In the genomic region with DNA sequence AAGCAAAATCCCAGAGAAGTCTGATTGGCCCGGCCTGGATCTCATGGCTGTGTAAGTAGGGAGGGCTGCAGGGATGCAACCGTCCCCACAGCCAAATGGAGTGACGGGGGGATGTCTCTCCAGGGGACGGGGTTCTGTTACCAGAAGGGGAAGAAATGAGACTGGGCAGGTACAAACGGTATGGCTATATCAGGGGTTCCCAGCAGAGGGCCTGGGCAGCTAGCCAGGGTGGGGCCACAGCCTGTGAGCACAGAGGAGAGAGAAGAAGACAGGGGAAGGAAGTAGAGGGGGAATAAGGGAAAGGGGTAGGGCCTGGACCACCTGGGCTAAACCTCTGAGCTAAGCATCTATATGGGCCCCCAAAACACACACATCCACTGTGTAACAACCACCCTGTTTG, we compare ENCODE assay signal across 29 cellular contexts. TPM values are rescaled to one million over a fixed set of nuclear protein-coding genes. Genes with fewer than 3 reads are reported as not detected.
"Had no signal": no experiment of that assay in that cellular context is flagged by ENCODE, and none has a peak within 500 bp of the region (broad histone marks: within the 10 kb centered on the region; RNA-seq: fewer than 3 reads in every experiment).

No MANE protein-coding gene starts in this region.

- H3K36me3 ChIP-seq: ascending aorta, Peyer's patch, SJSA1, WERI-Rb-1 had no signal

- H3K4me1 ChIP-seq: ascending aorta, body of pancreas, Peyer's patch, SJSA1 had no signal

- H3K27ac ChIP-seq: ascending aorta, body of pancreas, Peyer's patch, SJSA1, WERI-Rb-1 had no signal

- DNase-seq: activated CD4-positive, alpha-beta memory T cell treated with anti-CD3 and anti-CD28 coated beads for 36 hours; activated CD4-positive, alpha-beta T cell treated with anti-CD3 and anti-CD28 coated beads, Interleukin-2, amount 10 ng/mL, durations not matched to agents 7 days and 5 days; activated CD8-positive, alpha-beta memory T cell treated with anti-CD3 and anti-CD28 coated beads for 24 hours; activated effector memory CD4-positive, alpha-beta T cell treated with anti-CD3 and anti-CD28 coated beads, Interleukin-2, amount 50 U/mL, for 16 hours; activated naive CD4-positive, alpha-beta T cell treated with Interleukin-2 at 50 U/mL for 16 hours; activated naive CD8-positive, alpha-beta T cell treated with anti-CD3 and anti-CD28 coated beads, Interleukin-2, amount 50 U/mL, for 24 hours; activated T-cell treated with anti-CD3 and anti-CD28 coated beads, Interleukin-2, amount 50 U/mL, for 4 hours; amniotic stem cell; body of pancreas; central memory CD4-positive, alpha-beta T cell; NCI-H1048; NCI-H1417; NCI-H1930; NCI-H2171; NCI-H2227 treated with DMSO at 0.1 percent for 48 hours; NCI-H446 treated with DMSO at 0.1 percent for 48 hours; NCI-H524 treated with DMSO at 0.1 percent for 48 hours; NCI-H774; NK-92 treated with Interleukin-12 subunit alpha and Interleukin-12 subunit beta, amount 100 ng/mL, for 24 hours; Peyer's patch; SHP77; T-helper 9 cell; WERI-Rb-1 had no signal

- H3K27ac Mint-ChIP-seq: activated CD4-positive, alpha-beta memory T cell treated with anti-CD3 and anti-CD28 coated beads for 36 hours; activated CD4-positive, alpha-beta T cell treated with anti-CD3 and anti-CD28 coated beads, Interleukin-2, amount 10 ng/mL, durations not matched to agents 7 days and 5 days; activated naive CD4-positive, alpha-beta T cell treated with anti-CD3 and anti-CD28 coated beads, Interleukin-2, amount 50 U/mL, for 72 hours; activated naive CD8-positive, alpha-beta T cell treated with anti-CD3 and anti-CD28 coated beads, Interleukin-2, amount 50 U/mL, for 24 hours; T-helper 1 cell treated with Interleukin-12 subunit alpha and Interleukin-12 subunit beta and Interleukin-4 antibody, amounts not matched to agents 30 μg/mL and 1 μg/mL, for 36 hours had no signal

- H3K4me1 Mint-ChIP-seq: activated CD4-positive, alpha-beta T cell treated with anti-CD3 and anti-CD28 coated beads, Interleukin-2, amount 10 ng/mL, durations not matched to agents 7 days and 5 days; activated naive CD8-positive, alpha-beta T cell treated with anti-CD3 and anti-CD28 coated beads, Interleukin-2, amount 50 U/mL, for 24 hours had no signal

- H3K4me3 Mint-ChIP-seq: activated CD4-positive, alpha-beta memory T cell treated with anti-CD3 and anti-CD28 coated beads for 36 hours; activated CD4-positive, alpha-beta T cell treated with anti-CD3 and anti-CD28 coated beads, Interleukin-2, amount 10 ng/mL, durations not matched to agents 7 days and 5 days; activated naive CD8-positive, alpha-beta T cell treated with anti-CD3 and anti-CD28 coated beads, Interleukin-2, amount 50 U/mL, for 24 hours; activated T-cell treated with anti-CD3 and anti-CD28 coated beads, Interleukin-2, amount 50 U/mL, for 4 hours; T-helper 1 cell treated with Interleukin-12 subunit alpha and Interleukin-12 subunit beta and Interleukin-4 antibody, amounts not matched to agents 30 μg/mL and 1 μg/mL, for 36 hours had no signal

- H3K9me3 Mint-ChIP-seq: activated CD4-positive, alpha-beta memory T cell treated with anti-CD3 and anti-CD28 coated beads for 36 hours; activated CD4-positive, alpha-beta T cell treated with anti-CD3 and anti-CD28 coated beads, Interleukin-2, amount 10 ng/mL, durations not matched to agents 7 days and 5 days; activated naive CD4-positive, alpha-beta T cell treated with anti-CD3 and anti-CD28 coated beads, Interleukin-2, amount 50 U/mL, for 72 hours; activated naive CD8-positive, alpha-beta T cell treated with anti-CD3 and anti-CD28 coated beads, Interleukin-2, amount 50 U/mL, for 24 hours; activated T-cell treated with anti-CD3 and anti-CD28 coated beads, Interleukin-2, amount 50 U/mL, for 4 hours; T-helper 1 cell treated with Interleukin-12 subunit alpha and Interleukin-12 subunit beta and Interleukin-4 antibody, amounts not matched to agents 30 μg/mL and 1 μg/mL, for 36 hours had no signal

- H3K27me3 ChIP-seq: ascending aorta, body of pancreas, Peyer's patch had no signal

- H3K27me3 Mint-ChIP-seq: activated CD4-positive, alpha-beta T cell treated with anti-CD3 and anti-CD28 coated beads, Interleukin-2, amount 10 ng/mL, durations not matched to agents 7 days and 5 days had no signal

- ATAC-seq: activated CD4-positive, CD25-positive, alpha-beta regulatory T cell treated with anti-CD3 and anti-CD28 coated beads, Interleukin-2, amount 50 U/mL, for 24 hours; activated naive CD4-positive, alpha-beta T cell treated with anti-CD3 and anti-CD28 coated beads, Interleukin-2, amount 50 U/mL, for 72 hours; activated naive CD8-positive, alpha-beta T cell treated with anti-CD3 and anti-CD28 coated beads, Interleukin-2, amount 50 U/mL, for 24 hours; activated T-cell treated with anti-CD3 and anti-CD28 coated beads, Interleukin-2, amount 50 U/mL, for 4 hours; body of pancreas had no signal

- H3K4me3 ChIP-seq: ascending aorta, body of pancreas, Peyer's patch, SJSA1 had no signal

- H3K36me3 Mint-ChIP-seq: activated CD4-positive, alpha-beta memory T cell treated with anti-CD3 and anti-CD28 coated beads for 36 hours; activated naive CD4-positive, alpha-beta T cell treated with anti-CD3 and anti-CD28 coated beads, Interleukin-2, amount 50 U/mL, for 72 hours had no signal

- H3K9me3 ChIP-seq: ascending aorta, body of pancreas, Peyer's patch, SJSA1 had no signal

RNA-seq across cellular contexts. Expression of a gene that starts 42.3 kb away (rescaled TPM):
- total RNA-seq: LHCN-M2, SJSA1 had no signal
